ENCODE assay signal across 6 cellular contexts in the genomic region with DNA sequence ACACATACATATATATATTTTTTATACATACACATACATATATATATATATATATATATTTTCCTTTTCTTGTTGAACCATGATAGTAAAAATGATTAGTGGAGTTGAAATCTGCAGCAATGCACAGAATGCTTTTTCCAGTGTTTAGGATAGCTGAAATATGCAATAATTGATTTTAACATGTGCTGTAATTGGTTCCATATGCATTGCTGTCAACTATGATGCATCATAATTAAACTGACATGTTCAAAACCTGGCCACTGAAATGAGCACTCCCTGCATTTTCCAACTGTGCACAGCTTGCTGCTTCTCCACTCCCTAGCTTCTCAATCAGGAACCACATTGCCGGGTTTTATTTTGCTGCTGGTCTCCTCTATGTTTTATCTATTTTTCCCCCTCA.
"Had no signal": no experiment of that assay in that cellular context is flagged by ENCODE, and none has a peak within 500 bp of the region (broad histone marks: within the 10 kb centered on the region; RNA-seq: fewer than 3 reads in every experiment).

No MANE protein-coding gene starts in this region.

- H3K9ac ChIP-seq: GM23248 had no signal

- H3K36me3 ChIP-seq: HAP-1 had no signal

- H3K4me3 ChIP-seq: GM23248, HAP-1 had no signal

- H3K4me1 ChIP-seq: HAP-1 had no signal

- H3K27ac ChIP-seq: GM23248, HL-60 had no signal

- H3K9me3 ChIP-seq: HAP-1 had no signal

- H2AFZ ChIP-seq: GM23248 had no signal

- DNase-seq: GM23248, GOT3, H7, HFFc6 had no signal
